ENCODE assay signal across 8 cellular contexts in the genomic region with DNA sequence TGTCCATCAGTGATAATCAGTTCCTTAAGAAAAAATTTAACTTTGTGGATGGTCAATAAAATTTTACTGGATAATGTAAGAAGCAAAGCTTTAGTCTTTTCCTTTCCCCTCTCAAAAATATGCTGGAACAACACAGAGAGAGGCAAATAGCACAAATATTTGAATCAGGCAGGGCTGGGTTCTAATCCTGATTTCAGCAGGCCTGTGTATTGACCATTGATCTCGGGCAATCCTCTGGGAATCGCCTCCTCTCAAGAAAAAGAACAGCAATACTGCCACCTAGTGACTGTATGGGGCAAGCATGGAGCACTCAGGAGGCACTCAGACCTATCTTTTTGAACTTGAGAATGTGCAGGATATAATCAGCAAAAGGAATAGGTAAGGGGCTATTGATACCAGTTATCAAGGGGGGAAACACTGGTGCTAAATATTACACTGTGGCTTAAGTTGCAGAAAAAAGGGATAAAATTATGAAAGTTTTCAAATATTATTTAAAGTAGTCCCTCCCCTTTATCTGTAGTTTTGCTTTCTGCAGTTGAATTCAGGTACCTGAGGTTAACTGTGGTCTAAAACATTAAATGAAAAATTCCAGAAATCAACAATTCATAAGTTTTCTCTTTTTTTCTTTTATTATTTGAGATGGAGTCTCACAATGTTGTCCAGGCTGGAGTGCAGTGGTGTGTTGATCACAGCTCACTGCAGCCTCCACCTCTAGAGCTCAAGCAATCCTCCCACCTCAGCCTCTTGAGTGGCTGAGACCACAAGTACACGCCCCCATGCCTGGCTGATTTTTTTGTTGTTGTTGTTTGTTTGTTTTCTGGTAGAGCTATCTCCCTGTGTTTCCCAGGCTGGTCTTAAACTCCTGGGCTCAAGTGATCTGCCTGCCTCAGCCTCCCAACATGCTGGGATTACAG.
A peak's percentile ranks its signal among the peaks of the same experiment; 100 is the strongest.
DNase-seq lines count a peak whose midpoint lies in the region; ATAC-seq and TF ChIP-seq lines count a peak whose summit lies in the region.

No MANE protein-coding gene starts in this region.

- H4K20me1 ChIP-seq in fibroblast of lung (ENCODE audit: control insufficient read depth, extremely low read depth, insufficient read depth, low read length), result no peaks in the 10 kb centered on the region

- H3K4me3 Mint-ChIP-seq in natural killer cell treated with Interleukin-12 subunit alpha and Interleukin-12 subunit beta and Interleukin-15 and Interleukin-18, amount 100 ng/mL, for 72 hours, result no peak overlapping the region

- H3K36me3 ChIP-seq in fibroblast of lung (ENCODE audit: control insufficient read depth, insufficient read depth, low read length), result no peaks in the 10 kb centered on the region

- peak; percentile 54 for DNase-seq in DMS53 treated with DMSO at 0.1 percent for 48 hours (lab: John Stamatoyannopoulos, UW; ENCODE audit: unreplicated experiment)
- peak; percentile 49 to 83 for DNase-seq in NCI-H446 (lab: John Stamatoyannopoulos, UW)
- DNase-seq in activated CD4-positive, alpha-beta T cell treated with anti-CD3 and anti-CD28 coated beads, Interleukin-2, amount 50 U/mL, for 1 hour, result peak; percentile 21
- DNase-seq in fibroblast of lung (ENCODE audit: low read depth in 2 of 2), result peak; percentile 64 to 82
- DNase-seq in natural killer cell treated with Interleukin-12 subunit alpha and Interleukin-12 subunit beta and Interleukin-15 and Interleukin-18, amount 100 ng/mL, for 72 hours (ENCODE audit: low spot score), result peak; percentile 68
- DNase-seq in cortex of kidney (lab: John Stamatoyannopoulos, UW), result no peak

- H3K27me3 Mint-ChIP-seq in natural killer cell treated with Interleukin-12 subunit alpha and Interleukin-12 subunit beta and Interleukin-15 and Interleukin-18, amount 100 ng/mL, for 72 hours, result peaks cover 0 to 2% of the 10 kb centered on the region in 2 donors

- peak; percentile 86 to 90 for TF ChIP-seq CTCF in fibroblast of lung (conservative IDR thresholded peaks at IDR 0.05 in 1 of 2, IDR thresholded peaks at IDR 0.05 in 1 of 2; ENCODE audit: low read depth in 1 of 2, low read length in 2 of 2)

- no peak overlapping the region for H3K4me2 ChIP-seq in fibroblast of lung (ENCODE audit: extremely low read depth, insufficient read depth, low read length)

- H3K9ac ChIP-seq in fibroblast of lung (ENCODE audit: insufficient read depth, low read length), result no peak overlapping the region

- H2AFZ ChIP-seq in fibroblast of lung (ENCODE audit: low read length), result no peak overlapping the region

- ATAC-seq in HG02623 (IDR thresholded peaks at IDR 0.05; ENCODE audit: unreplicated experiment) (peak; percentile 28), HG03095 (IDR thresholded peaks at IDR 0.05; ENCODE audit: unreplicated experiment) (no peak)
- ATAC-seq in natural killer cell treated with Interleukin-12 subunit alpha and Interleukin-12 subunit beta and Interleukin-15 and Interleukin-18, amount 100 ng/mL, for 72 hours, result peak in 1 of 2 donors; percentile 57

- peaks cover 13% of the 10 kb centered on the region for H3K4me1 ChIP-seq in fibroblast of lung (ENCODE audit: control insufficient read depth, extremely low read depth, insufficient read depth, low read length)

- no peak overlapping the region for H3K4me3 ChIP-seq in fibroblast of lung (replicated peaks in 1 of 4; ENCODE audit: control extremely low read depth in 1 of 4, insufficient read depth in 1 of 4, low read depth in 3 of 4, low read length in 4 of 4)

- no peaks in the 10 kb centered on the region for H3K9me3 ChIP-seq in fibroblast of lung (ENCODE audit: control insufficient read depth, insufficient read depth, low read depth, low read length)

- H3K27ac ChIP-seq in fibroblast of lung (ENCODE audit: insufficient read depth, low read length), result no peak overlapping the region

- H3K9me3 Mint-ChIP-seq in natural killer cell treated with Interleukin-12 subunit alpha and Interleukin-12 subunit beta and Interleukin-15 and Interleukin-18, amount 100 ng/mL, for 72 hours, result no peaks in the 10 kb centered on the region

- H3K36me3 Mint-ChIP-seq in natural killer cell treated with Interleukin-12 subunit alpha and Interleukin-12 subunit beta and Interleukin-15 and Interleukin-18, amount 100 ng/mL, for 72 hours, result no peaks in the 10 kb centered on the region

- no peak overlapping the region for H3K27ac Mint-ChIP-seq in natural killer cell treated with Interleukin-12 subunit alpha and Interleukin-12 subunit beta and Interleukin-15 and Interleukin-18, amount 100 ng/mL, for 72 hours

- no peaks in the 10 kb centered on the region for H3K27me3 ChIP-seq in fibroblast of lung (ENCODE audit: control insufficient read depth, insufficient read depth, low read length)

- peaks cover 3% of the 10 kb centered on the region for H3K79me2 ChIP-seq in fibroblast of lung (ENCODE audit: control insufficient read depth, insufficient read depth, low read length)

- H3K4me1 Mint-ChIP-seq in natural killer cell treated with Interleukin-12 subunit alpha and Interleukin-12 subunit beta and Interleukin-15 and Interleukin-18, amount 100 ng/mL, for 72 hours (ENCODE audit: low read depth in 2 of 2), result peaks cover 17 to 35% of the 10 kb centered on the region in 2 donors
